ENCODE assay signal across 1 cellular context in the genomic region with DNA sequence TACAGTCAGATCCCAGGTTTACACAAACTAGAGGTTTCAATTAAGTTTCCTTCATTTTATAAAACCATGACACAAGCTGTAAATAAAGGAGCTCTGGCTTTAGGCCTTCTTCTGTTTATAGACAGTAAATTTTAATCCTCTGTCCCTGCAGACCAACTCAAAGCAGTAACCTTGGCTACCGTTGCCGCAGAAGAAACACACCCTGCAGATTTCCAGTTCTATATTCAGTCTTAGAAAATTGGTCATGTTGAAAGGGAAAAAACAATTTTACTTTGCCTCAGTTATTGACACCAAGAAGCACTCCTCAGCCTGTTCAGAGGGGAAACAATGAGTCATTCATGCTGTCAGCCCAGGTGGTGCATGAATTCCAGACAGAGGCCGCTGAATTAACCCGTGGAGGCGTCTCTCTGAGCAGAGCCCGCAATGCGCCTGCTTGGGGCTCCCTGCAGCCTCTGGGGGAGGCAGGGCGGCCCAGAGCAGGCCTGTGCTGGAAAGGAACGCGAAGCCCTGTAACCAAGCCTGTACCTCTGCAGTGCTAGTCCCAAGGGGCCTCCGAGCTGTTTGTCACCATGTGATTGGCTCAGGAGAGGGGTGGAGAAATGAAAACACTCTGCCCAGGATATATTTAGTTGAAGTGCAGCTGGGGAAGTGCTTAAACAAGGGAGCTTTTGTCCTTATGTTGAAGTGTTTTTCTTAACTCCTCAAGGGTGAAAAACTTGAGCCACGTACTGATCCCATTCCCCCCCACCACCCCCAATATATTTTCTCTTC.
TF ChIP-seq lines count a peak whose summit lies in the region.

No MANE protein-coding gene starts in this region.

TF ChIP-seq in HepG2, 621 proteins besides CTCF, POLR2A, EP300 and RAD21 (continued from another document and continues in another):
- TF ChIP-seq HMGXB3 (CRISPR knock-in tag; IDR thresholded peaks at IDR 0.05; ENCODE audit: borderline replicate concordance), result peak; percentile 74
- TF ChIP-seq ZNF589 (CRISPR knock-in tag; conservative IDR thresholded peaks at IDR 0.05), result no peak
- TF ChIP-seq GTF2F1 (IDR thresholded peaks at IDR 0.05; ENCODE audit: low read length), result 0 out of 2 replicates have a peak, but pooled peaks have one; percentile 41
- peak; percentile 91 for TF ChIP-seq POLR2G (IDR thresholded peaks at IDR 0.05; ENCODE audit: low read depth, low read length)
- peak; percentile 94 for TF ChIP-seq POLR2AphosphoS5 (IDR thresholded peaks at IDR 0.05; ENCODE audit: low read depth, low read length)
- no peak for TF ChIP-seq ZFP62 (CRISPR knock-in tag; IDR thresholded peaks at IDR 0.05)
- TF ChIP-seq ZNF772 (CRISPR knock-in tag; IDR thresholded peaks at IDR 0.05), result 0 out of 2 replicates have a peak, but pooled peaks have one; percentile 60
- TF ChIP-seq CEBPG (CRISPR knock-in tag; IDR thresholded peaks at IDR 0.05), result no peak; the same call in 1 of the 2 replicates
- no peak for TF ChIP-seq CAMTA2 (CRISPR knock-in tag; IDR thresholded peaks at IDR 0.05; ENCODE audit: borderline replicate concordance)
- 0 out of 2 replicates have a peak, but pooled peaks have one; percentile 69 for TF ChIP-seq ZNF20 (CRISPR knock-in tag; IDR thresholded peaks at IDR 0.05)
- TF ChIP-seq TP53 (CRISPR knock-in tag; conservative IDR thresholded peaks at IDR 0.05), result 0 out of 2 replicates have a peak, but pooled peaks have one; percentile 45
- peak; percentile 68 for TF ChIP-seq FOXA3 (CRISPR knock-in tag; IDR thresholded peaks at IDR 0.05)
- no peak for TF ChIP-seq RNF2 (conservative IDR thresholded peaks at IDR 0.05; ENCODE audit: low read depth)
- no peak for TF ChIP-seq ZNF644 (CRISPR knock-in tag; IDR thresholded peaks at IDR 0.05; ENCODE audit: low read depth)
- no peak for TF ChIP-seq THAP8 (CRISPR knock-in tag; IDR thresholded peaks at IDR 0.05; ENCODE audit: borderline replicate concordance)
- TF ChIP-seq, protein P1, sequence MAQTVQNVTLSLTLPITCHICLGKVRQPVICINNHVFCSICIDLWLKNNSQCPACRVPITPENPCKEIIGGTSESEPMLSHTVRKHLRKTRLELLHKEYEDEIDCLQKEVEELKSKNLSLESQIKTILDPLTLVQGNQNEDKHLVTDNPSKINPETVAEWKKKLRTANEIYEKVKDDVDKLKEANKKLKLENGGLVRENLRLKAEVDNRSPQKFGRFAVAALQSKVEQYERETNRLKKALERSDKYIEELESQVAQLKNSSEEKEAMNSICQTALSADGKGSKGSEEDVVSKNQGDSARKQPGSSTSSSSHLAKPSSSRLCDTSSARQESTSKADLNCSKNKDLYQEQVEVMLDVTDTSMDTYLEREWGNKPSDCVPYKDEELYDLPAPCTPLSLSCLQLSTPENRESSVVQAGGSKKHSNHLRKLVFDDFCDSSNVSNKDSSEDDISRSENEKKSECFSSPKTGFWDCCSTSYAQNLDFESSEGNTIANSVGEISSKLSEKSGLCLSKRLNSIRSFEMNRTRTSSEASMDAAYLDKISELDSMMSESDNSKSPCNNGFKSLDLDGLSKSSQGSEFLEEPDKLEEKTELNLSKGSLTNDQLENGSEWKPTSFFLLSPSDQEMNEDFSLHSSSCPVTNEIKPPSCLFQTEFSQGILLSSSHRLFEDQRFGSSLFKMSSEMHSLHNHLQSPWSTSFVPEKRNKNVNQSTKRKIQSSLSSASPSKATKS (CRISPR knock-in tag; IDR thresholded peaks at IDR 0.05), result no peak
- TF ChIP-seq ZNF251 (CRISPR knock-in tag; IDR thresholded peaks at IDR 0.05), result no peak
- TF ChIP-seq MAFF (IDR thresholded peaks at IDR 0.05; ENCODE audit: low read depth, low read length), result no peak
- TF ChIP-seq CREB1 (IDR thresholded peaks at IDR 0.05), result no peak
- peak; percentile 79 for TF ChIP-seq CREB1 (CRISPR knock-in tag; IDR thresholded peaks at IDR 0.05)
- TF ChIP-seq, protein P2, sequence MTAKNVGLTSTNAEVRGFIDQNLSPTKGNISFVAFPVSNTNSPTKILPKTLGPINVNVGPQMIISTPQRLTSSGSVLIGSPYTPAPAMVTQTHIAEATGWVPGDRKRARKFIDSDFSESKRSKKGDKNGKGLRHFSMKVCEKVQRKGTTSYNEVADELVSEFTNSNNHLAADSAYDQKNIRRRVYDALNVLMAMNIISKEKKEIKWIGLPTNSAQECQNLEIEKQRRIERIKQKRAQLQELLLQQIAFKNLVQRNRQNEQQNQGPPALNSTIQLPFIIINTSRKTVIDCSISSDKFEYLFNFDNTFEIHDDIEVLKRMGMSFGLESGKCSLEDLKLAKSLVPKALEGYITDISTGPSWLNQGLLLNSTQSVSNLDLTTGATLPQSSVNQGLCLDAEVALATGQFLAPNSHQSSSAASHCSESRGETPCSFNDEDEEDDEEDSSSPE (CRISPR knock-in tag; IDR thresholded peaks at IDR 0.05), result 0 out of 2 replicates have a peak, but pooled peaks have one; percentile 49
- 0 out of 2 replicates have a peak, but pooled peaks have one; percentile 50 for TF ChIP-seq MIXL1 (CRISPR knock-in tag; IDR thresholded peaks at IDR 0.05)
- peak; percentile 97 for TF ChIP-seq FOSL2 (CRISPR knock-in tag; IDR thresholded peaks at IDR 0.05)
- TF ChIP-seq SMAD9 (CRISPR knock-in tag; IDR thresholded peaks at IDR 0.05), result peak; percentile 47; the same call in 1 of the 2 replicates
- peak; percentile 58; the same call in 1 of the 2 replicates for TF ChIP-seq ZNF121 (CRISPR knock-in tag; IDR thresholded peaks at IDR 0.05)
- peak; percentile 68 for TF ChIP-seq SRSF1 (optimal IDR thresholded peaks at IDR 0.05; ENCODE audit: low read depth, low read length)
- peak; percentile 83; the same call in 1 of the 2 replicates for TF ChIP-seq ZBTB20 (CRISPR knock-in tag; IDR thresholded peaks at IDR 0.05; ENCODE audit: borderline replicate concordance, low read depth)
- no peak for TF ChIP-seq SUZ12 (IDR thresholded peaks at IDR 0.05; ENCODE audit: low read depth, low read length)
- TF ChIP-seq HIVEP1 (CRISPR knock-in tag; IDR thresholded peaks at IDR 0.05), result 0 out of 2 replicates have a peak, but pooled peaks have one; percentile 57
- TF ChIP-seq, protein P3, sequence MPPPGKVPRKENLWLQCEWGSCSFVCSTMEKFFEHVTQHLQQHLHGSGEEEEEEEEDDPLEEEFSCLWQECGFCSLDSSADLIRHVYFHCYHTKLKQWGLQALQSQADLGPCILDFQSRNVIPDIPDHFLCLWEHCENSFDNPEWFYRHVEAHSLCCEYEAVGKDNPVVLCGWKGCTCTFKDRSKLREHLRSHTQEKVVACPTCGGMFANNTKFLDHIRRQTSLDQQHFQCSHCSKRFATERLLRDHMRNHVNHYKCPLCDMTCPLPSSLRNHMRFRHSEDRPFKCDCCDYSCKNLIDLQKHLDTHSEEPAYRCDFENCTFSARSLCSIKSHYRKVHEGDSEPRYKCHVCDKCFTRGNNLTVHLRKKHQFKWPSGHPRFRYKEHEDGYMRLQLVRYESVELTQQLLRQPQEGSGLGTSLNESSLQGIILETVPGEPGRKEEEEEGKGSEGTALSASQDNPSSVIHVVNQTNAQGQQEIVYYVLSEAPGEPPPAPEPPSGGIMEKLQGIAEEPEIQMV (CRISPR knock-in tag; IDR thresholded peaks at IDR 0.05; ENCODE audit: low read depth), result no peak
- TF ChIP-seq, protein P4, sequence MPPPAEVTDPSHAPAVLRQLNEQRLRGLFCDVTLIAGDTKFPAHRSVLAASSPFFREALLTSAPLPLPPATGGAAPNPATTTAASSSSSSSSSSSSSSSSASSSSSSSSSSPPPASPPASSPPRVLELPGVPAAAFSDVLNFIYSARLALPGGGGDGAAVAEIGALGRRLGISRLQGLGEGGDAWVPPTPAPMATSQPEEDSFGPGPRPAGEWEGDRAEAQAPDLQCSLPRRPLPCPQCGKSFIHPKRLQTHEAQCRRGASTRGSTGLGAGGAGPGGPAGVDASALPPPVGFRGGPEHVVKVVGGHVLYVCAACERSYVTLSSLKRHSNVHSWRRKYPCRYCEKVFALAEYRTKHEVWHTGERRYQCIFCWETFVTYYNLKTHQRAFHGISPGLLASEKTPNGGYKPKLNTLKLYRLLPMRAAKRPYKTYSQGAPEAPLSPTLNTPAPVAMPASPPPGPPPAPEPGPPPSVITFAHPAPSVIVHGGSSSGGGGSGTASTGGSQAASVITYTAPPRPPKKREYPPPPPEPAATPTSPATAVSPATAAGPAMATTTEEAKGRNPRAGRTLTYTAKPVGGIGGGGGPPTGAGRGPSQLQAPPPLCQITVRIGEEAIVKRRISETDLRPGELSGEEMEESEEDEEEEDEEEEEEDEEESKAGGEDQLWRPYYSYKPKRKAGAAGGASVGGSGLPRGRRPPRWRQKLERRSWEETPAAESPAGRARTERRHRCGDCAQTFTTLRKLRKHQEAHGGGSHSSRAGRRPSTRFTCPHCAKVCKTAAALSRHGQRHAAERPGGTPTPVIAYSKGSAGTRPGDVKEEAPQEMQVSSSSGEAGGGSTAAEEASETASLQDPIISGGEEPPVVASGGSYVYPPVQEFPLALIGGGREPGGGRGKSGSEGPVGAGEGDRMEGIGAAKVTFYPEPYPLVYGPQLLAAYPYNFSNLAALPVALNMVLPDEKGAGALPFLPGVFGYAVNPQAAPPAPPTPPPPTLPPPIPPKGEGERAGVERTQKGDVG (CRISPR knock-in tag; IDR thresholded peaks at IDR 0.05; ENCODE audit: borderline replicate concordance), result peak; percentile 47; the same call in 1 of the 2 replicates
- peak; percentile 84 for TF ChIP-seq ZSCAN29 (CRISPR knock-in tag; conservative IDR thresholded peaks at IDR 0.05)
- peak; percentile 46; the same call in 1 of the 2 replicates for TF ChIP-seq GATAD1 (CRISPR knock-in tag; IDR thresholded peaks at IDR 0.05)
- TF ChIP-seq NR2F1 (CRISPR knock-in tag; IDR thresholded peaks at IDR 0.05), result no peak
- no peak for TF ChIP-seq SYNCRIP (IDR thresholded peaks at IDR 0.05; ENCODE audit: insufficient read depth, low read depth, low read length)
- TF ChIP-seq PPARG (CRISPR knock-in tag; conservative IDR thresholded peaks at IDR 0.05), result peak; percentile 30; the same call in 1 of the 2 replicates
- peak; percentile 90; the same call in 1 of the 2 replicates for TF ChIP-seq ZNF564 (CRISPR knock-in tag; IDR thresholded peaks at IDR 0.05)
- TF ChIP-seq ZNF557 (CRISPR knock-in tag; IDR thresholded peaks at IDR 0.05), result 0 out of 2 replicates have a peak, but pooled peaks have one; percentile 50
- peak; percentile 61; the same call in 1 of the 2 replicates for TF ChIP-seq ARID4A (CRISPR knock-in tag; IDR thresholded peaks at IDR 0.05; ENCODE audit: borderline replicate concordance)
